1 cellular context compared by ENCODE assay signal in genomic region chr11:64152841-64153691, GRCh38.
TF ChIP-seq lines count a peak whose summit lies in the region.

No MANE protein-coding gene starts in this region.

TF ChIP-seq in HepG2, 621 proteins besides CTCF, POLR2A, EP300 and RAD21 (continued from another document and continues in another):
- TF ChIP-seq ZNF101 (CRISPR knock-in tag; IDR thresholded peaks at IDR 0.05; ENCODE audit: borderline replicate concordance, low read depth) (no peak), MEF2D (CRISPR knock-in tag; IDR thresholded peaks at IDR 0.05) (0 out of 2 replicates have a peak, but pooled peaks have one; percentile 48), ZNF253 (CRISPR knock-in tag; IDR thresholded peaks at IDR 0.05; ENCODE audit: borderline replicate concordance) (no peak), NFKB2 (CRISPR knock-in tag; IDR thresholded peaks at IDR 0.05; ENCODE audit: borderline replicate concordance) (no peak; the same call in 1 of the 2 replicates), ZNF556 (CRISPR knock-in tag; IDR thresholded peaks at IDR 0.05; ENCODE audit: borderline replicate concordance) (no peak), ZNF282 (IDR thresholded peaks at IDR 0.05; ENCODE audit: partially characterized antibody) (no peak), ZSCAN20 (CRISPR knock-in tag; IDR thresholded peaks at IDR 0.05; ENCODE audit: borderline replicate concordance) (no peak), ZNF34 (CRISPR knock-in tag; IDR thresholded peaks at IDR 0.05; ENCODE audit: borderline replicate concordance) (no peak), ZBTB7A (CRISPR knock-in tag; IDR thresholded peaks at IDR 0.05) (no peak), ZNF883 (CRISPR knock-in tag; IDR thresholded peaks at IDR 0.05; ENCODE audit: not compliant biosample characterization) (peak; percentile 22), ZNF589 (CRISPR knock-in tag; conservative IDR thresholded peaks at IDR 0.05) (no peak), THAP11 (CRISPR knock-in tag; IDR thresholded peaks at IDR 0.05) (0 out of 2 replicates have a peak, but pooled peaks have one; percentile 27), ZNF777 (CRISPR knock-in tag; IDR thresholded peaks at IDR 0.05) (peak; percentile 64), SAFB2 (CRISPR knock-in tag; IDR thresholded peaks at IDR 0.05; ENCODE audit: borderline replicate concordance, low read depth) (0 out of 2 replicates have a peak, but pooled peaks have one; percentile 35), ZBTB42 (CRISPR knock-in tag; IDR thresholded peaks at IDR 0.05) (no peak), ZSCAN12 (CRISPR knock-in tag; IDR thresholded peaks at IDR 0.05) (no peak), ELF1 (CRISPR knock-in tag; IDR thresholded peaks at IDR 0.05) (no peak), ZNF496 (CRISPR knock-in tag; IDR thresholded peaks at IDR 0.05; ENCODE audit: insufficient replicate concordance) (no peak), STAG1 (CRISPR knock-in tag; IDR thresholded peaks at IDR 0.05) (peak; percentile 82), ZNF460 (CRISPR knock-in tag; IDR thresholded peaks at IDR 0.05; ENCODE audit: borderline replicate concordance) (no peak), ZNF780A (CRISPR knock-in tag; IDR thresholded peaks at IDR 0.05) (no peak), E2F5 (CRISPR knock-in tag; conservative IDR thresholded peaks at IDR 0.05) (no peak), ZMYM3 (CRISPR knock-in tag; IDR thresholded peaks at IDR 0.05) (0 out of 2 replicates have a peak, but pooled peaks have one; percentile 37), ZNF512B (CRISPR knock-in tag; IDR thresholded peaks at IDR 0.05; ENCODE audit: borderline replicate concordance) (no peak), ZNF550 (CRISPR knock-in tag; IDR thresholded peaks at IDR 0.05; ENCODE audit: borderline replicate concordance) (no peak), HOXD1 (CRISPR knock-in tag; IDR thresholded peaks at IDR 0.05) (peak; percentile 41; the same call in 1 of the 2 replicates), NFE2L2 (IDR thresholded peaks at IDR 0.05; ENCODE audit: low read length) (no peak), IKZF1 (IDR thresholded peaks at IDR 0.05) (no peak), BCL3 (CRISPR knock-in tag; IDR thresholded peaks at IDR 0.05) (no peak), ZNF468 (CRISPR knock-in tag; IDR thresholded peaks at IDR 0.05) (no peak), NFIC (IDR thresholded peaks at IDR 0.05; ENCODE audit: low read length) (no peak), TOPORS (CRISPR knock-in tag; IDR thresholded peaks at IDR 0.05) (no peak), ZNF569 (CRISPR knock-in tag; IDR thresholded peaks at IDR 0.05; ENCODE audit: borderline replicate concordance) (no peak), ZNF18 (CRISPR knock-in tag; IDR thresholded peaks at IDR 0.05; ENCODE audit: insufficient replicate concordance) (no peak), SETDB1 (CRISPR knock-in tag; IDR thresholded peaks at IDR 0.05; ENCODE audit: borderline replicate concordance) (no peak), AGO2 (optimal IDR thresholded peaks at IDR 0.05; ENCODE audit: low read depth, low read length) (peak; percentile 46), IKZF5 (CRISPR knock-in tag; IDR thresholded peaks at IDR 0.05) (0 out of 2 replicates have a peak, but pooled peaks have one; percentile 3)
- TF ChIP-seq, protein P1, sequence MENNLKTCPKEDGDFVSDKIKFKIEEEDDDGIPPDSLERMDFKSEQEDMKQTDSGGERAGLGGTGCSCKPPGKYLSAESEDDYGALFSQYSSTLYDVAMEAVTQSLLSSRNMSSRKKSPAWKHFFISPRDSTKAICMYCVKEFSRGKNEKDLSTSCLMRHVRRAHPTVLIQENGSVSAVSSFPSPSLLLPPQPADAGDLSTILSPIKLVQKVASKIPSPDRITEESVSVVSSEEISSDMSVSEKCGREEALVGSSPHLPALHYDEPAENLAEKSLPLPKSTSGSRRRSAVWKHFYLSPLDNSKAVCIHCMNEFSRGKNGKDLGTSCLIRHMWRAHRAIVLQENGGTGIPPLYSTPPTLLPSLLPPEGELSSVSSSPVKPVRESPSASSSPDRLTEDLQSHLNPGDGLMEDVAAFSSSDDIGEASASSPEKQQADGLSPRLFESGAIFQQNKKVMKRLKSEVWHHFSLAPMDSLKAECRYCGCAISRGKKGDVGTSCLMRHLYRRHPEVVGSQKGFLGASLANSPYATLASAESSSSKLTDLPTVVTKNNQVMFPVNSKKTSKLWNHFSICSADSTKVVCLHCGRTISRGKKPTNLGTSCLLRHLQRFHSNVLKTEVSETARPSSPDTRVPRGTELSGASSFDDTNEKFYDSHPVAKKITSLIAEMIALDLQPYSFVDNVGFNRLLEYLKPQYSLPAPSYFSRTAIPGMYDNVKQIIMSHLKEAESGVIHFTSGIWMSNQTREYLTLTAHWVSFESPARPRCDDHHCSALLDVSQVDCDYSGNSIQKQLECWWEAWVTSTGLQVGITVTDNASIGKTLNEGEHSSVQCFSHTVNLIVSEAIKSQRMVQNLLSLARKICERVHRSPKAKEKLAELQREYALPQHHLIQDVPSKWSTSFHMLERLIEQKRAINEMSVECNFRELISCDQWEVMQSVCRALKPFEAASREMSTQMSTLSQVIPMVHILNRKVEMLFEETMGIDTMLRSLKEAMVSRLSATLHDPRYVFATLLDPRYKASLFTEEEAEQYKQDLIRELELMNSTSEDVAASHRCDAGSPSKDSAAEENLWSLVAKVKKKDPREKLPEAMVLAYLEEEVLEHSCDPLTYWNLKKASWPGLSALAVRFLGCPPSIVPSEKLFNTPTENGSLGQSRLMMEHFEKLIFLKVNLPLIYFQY (CRISPR knock-in tag; IDR thresholded peaks at IDR 0.05; ENCODE audit: borderline replicate concordance), result 0 out of 2 replicates have a peak, but pooled peaks have one; percentile 29
- TF ChIP-seq, protein P2, sequence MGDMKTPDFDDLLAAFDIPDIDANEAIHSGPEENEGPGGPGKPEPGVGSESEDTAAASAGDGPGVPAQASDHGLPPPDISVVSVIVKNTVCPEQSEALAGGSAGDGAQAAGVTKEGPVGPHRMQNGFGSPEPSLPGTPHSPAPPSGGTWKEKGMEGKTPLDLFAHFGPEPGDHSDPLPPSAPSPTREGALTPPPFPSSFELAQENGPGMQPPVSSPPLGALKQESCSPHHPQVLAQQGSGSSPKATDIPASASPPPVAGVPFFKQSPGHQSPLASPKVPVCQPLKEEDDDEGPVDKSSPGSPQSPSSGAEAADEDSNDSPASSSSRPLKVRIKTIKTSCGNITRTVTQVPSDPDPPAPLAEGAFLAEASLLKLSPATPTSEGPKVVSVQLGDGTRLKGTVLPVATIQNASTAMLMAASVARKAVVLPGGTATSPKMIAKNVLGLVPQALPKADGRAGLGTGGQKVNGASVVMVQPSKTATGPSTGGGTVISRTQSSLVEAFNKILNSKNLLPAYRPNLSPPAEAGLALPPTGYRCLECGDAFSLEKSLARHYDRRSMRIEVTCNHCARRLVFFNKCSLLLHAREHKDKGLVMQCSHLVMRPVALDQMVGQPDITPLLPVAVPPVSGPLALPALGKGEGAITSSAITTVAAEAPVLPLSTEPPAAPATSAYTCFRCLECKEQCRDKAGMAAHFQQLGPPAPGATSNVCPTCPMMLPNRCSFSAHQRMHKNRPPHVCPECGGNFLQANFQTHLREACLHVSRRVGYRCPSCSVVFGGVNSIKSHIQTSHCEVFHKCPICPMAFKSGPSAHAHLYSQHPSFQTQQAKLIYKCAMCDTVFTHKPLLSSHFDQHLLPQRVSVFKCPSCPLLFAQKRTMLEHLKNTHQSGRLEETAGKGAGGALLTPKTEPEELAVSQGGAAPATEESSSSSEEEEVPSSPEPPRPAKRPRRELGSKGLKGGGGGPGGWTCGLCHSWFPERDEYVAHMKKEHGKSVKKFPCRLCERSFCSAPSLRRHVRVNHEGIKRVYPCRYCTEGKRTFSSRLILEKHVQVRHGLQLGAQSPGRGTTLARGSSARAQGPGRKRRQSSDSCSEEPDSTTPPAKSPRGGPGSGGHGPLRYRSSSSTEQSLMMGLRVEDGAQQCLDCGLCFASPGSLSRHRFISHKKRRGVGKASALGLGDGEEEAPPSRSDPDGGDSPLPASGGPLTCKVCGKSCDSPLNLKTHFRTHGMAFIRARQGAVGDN (CRISPR knock-in tag; IDR thresholded peaks at IDR 0.05), result peak; percentile 33
- TF ChIP-seq, protein P3, sequence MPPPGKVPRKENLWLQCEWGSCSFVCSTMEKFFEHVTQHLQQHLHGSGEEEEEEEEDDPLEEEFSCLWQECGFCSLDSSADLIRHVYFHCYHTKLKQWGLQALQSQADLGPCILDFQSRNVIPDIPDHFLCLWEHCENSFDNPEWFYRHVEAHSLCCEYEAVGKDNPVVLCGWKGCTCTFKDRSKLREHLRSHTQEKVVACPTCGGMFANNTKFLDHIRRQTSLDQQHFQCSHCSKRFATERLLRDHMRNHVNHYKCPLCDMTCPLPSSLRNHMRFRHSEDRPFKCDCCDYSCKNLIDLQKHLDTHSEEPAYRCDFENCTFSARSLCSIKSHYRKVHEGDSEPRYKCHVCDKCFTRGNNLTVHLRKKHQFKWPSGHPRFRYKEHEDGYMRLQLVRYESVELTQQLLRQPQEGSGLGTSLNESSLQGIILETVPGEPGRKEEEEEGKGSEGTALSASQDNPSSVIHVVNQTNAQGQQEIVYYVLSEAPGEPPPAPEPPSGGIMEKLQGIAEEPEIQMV (CRISPR knock-in tag; IDR thresholded peaks at IDR 0.05; ENCODE audit: low read depth), result no peak
